ENCODE assay signal across 8 cellular contexts in genomic region chr4:47913328-47913727, GRCh38. TPM values are rescaled to one million over a fixed set of nuclear protein-coding genes. Genes with fewer than 3 reads are reported as not detected.
DNase-seq lines count a peak whose midpoint lies in the region; ATAC-seq and TF ChIP-seq lines count a peak whose summit lies in the region.

No MANE protein-coding gene starts in this region.

- TF ChIP-seq POLR2A in adrenal gland (IDR thresholded peaks at IDR 0.05) = no peak

- H3K27ac ChIP-seq in HL-60 (replicated peaks) = peak overlapping the region; percentile 76
- no peak overlapping the region for H3K27ac ChIP-seq in adrenal gland
- peak overlapping the region in 1 of 2 donors; percentile 88 for H3K27ac ChIP-seq in left lung

- H3K27ac Mint-ChIP-seq in type B pancreatic cell = peak overlapping the region; percentile 89

- H3K4me3 ChIP-seq in AG09309 (ENCODE audit: control insufficient read depth, low read depth, low read length) (peak overlapping the region; percentile 68), HL-60 (replicated peaks; ENCODE audit: insufficient read depth, low read length) (peak overlapping the region; percentile 90), adrenal gland (peak overlapping the region in 3 of 4 donors; percentile 76 to 87 (median 84)), left lung (peak overlapping the region; percentile 92 to 95)

- TF ChIP-seq CTCF in AG09309 (IDR thresholded peaks at IDR 0.05; ENCODE audit: control insufficient read depth, insufficient read depth, low read depth, low read length, missing control alignments) = no peak
- TF ChIP-seq CTCF in HL-60 (IDR thresholded peaks at IDR 0.05; ENCODE audit: insufficient read depth, low read length) = no peak
- no peak for TF ChIP-seq CTCF in adrenal gland (IDR thresholded peaks at IDR 0.05)
- TF ChIP-seq CTCF in left lung (IDR thresholded peaks at IDR 0.05) = no peak
- TF ChIP-seq CTCF in type B pancreatic cell (conservative IDR thresholded peaks at IDR 0.05) = no peak

- WGBS in adrenal gland, 4 donors = 14 to 19% (median 18%) methylated on average over 4 of the region's 4 CpGs

- ATAC-seq in left lung (no peak), GM18907 (IDR thresholded peaks at IDR 0.05; ENCODE audit: unreplicated experiment) (no peak), HG02759 (IDR thresholded peaks at IDR 0.05; ENCODE audit: unreplicated experiment) (no peak), GM18868 (IDR thresholded peaks at IDR 0.05; ENCODE audit: unreplicated experiment) (no peak)

- peaks cover 0 to 13% of the 10 kb centered on the region in 2 donors for H3K36me3 ChIP-seq in adrenal gland (replicated peaks in 1 of 2)
- peaks cover 0 to 15% of the 10 kb centered on the region in 2 donors for H3K36me3 ChIP-seq in left lung

- H3K27me3 ChIP-seq in HL-60 (ENCODE audit: insufficient read depth, poor library complexity, severe bottlenecking) (no peaks in the 10 kb centered on the region), adrenal gland (no peaks in the 10 kb centered on the region), left lung (no peaks in the 10 kb centered on the region)

- H3K4me1 Mint-ChIP-seq in type B pancreatic cell (ENCODE audit: unreplicated experiment) = peaks cover 33% of the 10 kb centered on the region

- DNase-seq in AG09309 (ENCODE audit: low read depth) (no peak), HL-60 (ENCODE audit: low read depth in 1 of 2, low spot score in 1 of 2) (no peak), adrenal gland (no peak), left lung (no peak), type B pancreatic cell (ENCODE audit: extremely low spot score, unreplicated experiment) (no peak)

- intact Hi-C loops in adrenal gland (cut with DNase I) (no loop called here), left lung (cut with DNase I) (no loop called here)

- H3K27me3 Mint-ChIP-seq in type B pancreatic cell = no peaks in the 10 kb centered on the region

- H3K4me1 ChIP-seq in adrenal gland (replicated peaks in 1 of 2) = peaks cover 0 to 6% of the 10 kb centered on the region in 2 donors
- H3K4me1 ChIP-seq in left lung = peaks cover 7 to 31% of the 10 kb centered on the region in 2 donors

- H3K36me3 Mint-ChIP-seq in type B pancreatic cell = peaks cover 26% of the 10 kb centered on the region

- H3K9me3 ChIP-seq in adrenal gland (replicated peaks in 1 of 3) (no peaks in the 10 kb centered on the region), left lung (no peaks in the 10 kb centered on the region)

- no peaks in the 10 kb centered on the region for H3K9me3 Mint-ChIP-seq in type B pancreatic cell

- H3K4me3 Mint-ChIP-seq in type B pancreatic cell = peak overlapping the region; percentile 93

RNA-seq across cellular contexts. Expression of gene NFXL1, which starts 1.1 kb away (rescaled TPM):
- total RNA-seq in adrenal gland (10 to 100 TPM in 2 of 8 donors, 1 to 10 TPM in 6; 6.1 to 15.4 (median 8.4) TPM), left lung (10 to 100 TPM; 10.1 to 19.0 TPM), type B pancreatic cell (ENCODE audit: low replicate concordance) (19.3 and 32.5 TPM in 2 replicates)
- 10 to 100 TPM in 1 of 3 donors, 1 to 10 TPM in 2; 5.1 to 13.8 (median 5.9) TPM for polyA plus RNA-seq in adrenal gland
